Comparison of ENCODE assay signal across 2 cellular contexts in genomic region chr4:181350578-181351420, GRCh38.
TF ChIP-seq lines count a peak whose summit lies in the region.

No MANE protein-coding gene starts in this region.

TF ChIP-seq in HEK293, 187 proteins besides CTCF, POLR2A, EP300 and RAD21 (continued from another document and continues in another):
- no peak for TF ChIP-seq ZNF624 (tag by site-specific recombination; IDR thresholded peaks at IDR 0.05)
- no peak for TF ChIP-seq ZNF571 (tag by site-specific recombination; IDR thresholded peaks at IDR 0.05)
- no peak for TF ChIP-seq ZIC2 (tag by site-specific recombination; IDR thresholded peaks at IDR 0.05)
- no peak for TF ChIP-seq ZNF404 (tag by site-specific recombination; IDR thresholded peaks at IDR 0.05)
- TF ChIP-seq GLIS1 (tag by site-specific recombination; IDR thresholded peaks at IDR 0.05): peak; percentile 20; the same call in 1 of the 2 replicates
- TF ChIP-seq ZNF221 (tag by site-specific recombination; IDR thresholded peaks at IDR 0.05; ENCODE audit: borderline replicate concordance): no peak
- no peak for TF ChIP-seq SP2 (tag by site-specific recombination; IDR thresholded peaks at IDR 0.05)
- peak; percentile 42 for TF ChIP-seq FEZF1 (tag by site-specific recombination; IDR thresholded peaks at IDR 0.05)
- peak; percentile 44; the same call in 1 of the 2 replicates for TF ChIP-seq ZBTB44 (tag by site-specific recombination; IDR thresholded peaks at IDR 0.05)
- no peak for TF ChIP-seq ZSCAN5A (tag by site-specific recombination; IDR thresholded peaks at IDR 0.05)
- TF ChIP-seq IKZF3 (tag by site-specific recombination; IDR thresholded peaks at IDR 0.05): no peak
- TF ChIP-seq INSM2 (tag by site-specific recombination; IDR thresholded peaks at IDR 0.05): no peak
- TF ChIP-seq ZNF10 (tag by site-specific recombination; IDR thresholded peaks at IDR 0.05): no peak
- no peak for TF ChIP-seq HOXD13 (CRISPR knock-in tag; IDR thresholded peaks at IDR 0.05; ENCODE audit: borderline replicate concordance)
- no peak for TF ChIP-seq ZNF366 (tag by site-specific recombination; conservative IDR thresholded peaks at IDR 0.05)
- no peak for TF ChIP-seq ZNF548 (tag by site-specific recombination; IDR thresholded peaks at IDR 0.05)
- TF ChIP-seq ZNF585B (tag by site-specific recombination; IDR thresholded peaks at IDR 0.05): no peak
- no peak for TF ChIP-seq ZNF449 (tag by site-specific recombination; IDR thresholded peaks at IDR 0.05)
- TF ChIP-seq ZNF768 (tag by site-specific recombination; IDR thresholded peaks at IDR 0.05): no peak
- 0 out of 2 replicates have a peak, but pooled peaks have one; percentile 28 for TF ChIP-seq MYNN (tag by site-specific recombination; IDR thresholded peaks at IDR 0.05; ENCODE audit: borderline replicate concordance)
- no peak for TF ChIP-seq PBX3 (CRISPR knock-in tag; IDR thresholded peaks at IDR 0.05)
- TF ChIP-seq ZNF488 (tag by site-specific recombination; IDR thresholded peaks at IDR 0.05): no peak
- no peak for TF ChIP-seq YY2 (tag by site-specific recombination; IDR thresholded peaks at IDR 0.05)

TF ChIP-seq in H1, 55 proteins besides CTCF, POLR2A, EP300 and RAD21 (continued from another document):
- TF ChIP-seq TAF7 (optimal IDR thresholded peaks at IDR 0.05; ENCODE audit: borderline replicate concordance, low read depth, low read length) (no peak), MAX (IDR thresholded peaks at IDR 0.05) (no peak), USF2 (IDR thresholded peaks at IDR 0.05; ENCODE audit: low read length) (no peak), POU5F1 (IDR thresholded peaks at IDR 0.05; ENCODE audit: low read depth, low read length) (no peak), ATF3 (IDR thresholded peaks at IDR 0.05; ENCODE audit: insufficient read depth, low read depth, low read length) (no peak), RXRA (IDR thresholded peaks at IDR 0.05; ENCODE audit: insufficient read depth, low read depth, low read length) (no peak), TAF1 (IDR thresholded peaks at IDR 0.05; ENCODE audit: low read depth, low read length) (no peak), YY1 (IDR thresholded peaks at IDR 0.05; ENCODE audit: low read depth, low read length) (no peak), GABPA (IDR thresholded peaks at IDR 0.05; ENCODE audit: borderline replicate concordance, insufficient read depth, low read length) (no peak), CEBPB (IDR thresholded peaks at IDR 0.05; ENCODE audit: low read depth, low read length) (no peak), FOSL1 (IDR thresholded peaks at IDR 0.05; ENCODE audit: insufficient read depth, low read depth, low read length) (no peak), JUND (IDR thresholded peaks at IDR 0.05; ENCODE audit: low read length) (no peak), RFX5 (IDR thresholded peaks at IDR 0.05; ENCODE audit: borderline replicate concordance, low read depth, low read length) (no peak), MAFK (IDR thresholded peaks at IDR 0.05; ENCODE audit: low read depth, low read length) (no peak), BCL11A (IDR thresholded peaks at IDR 0.05; ENCODE audit: low read depth in 2 of 2, low read length in 2 of 2) (no peak), BRCA1 (IDR thresholded peaks at IDR 0.05; ENCODE audit: low read depth, low read length) (no peak)
